ENCODE assay signal across 15 cellular contexts in the genomic region with DNA sequence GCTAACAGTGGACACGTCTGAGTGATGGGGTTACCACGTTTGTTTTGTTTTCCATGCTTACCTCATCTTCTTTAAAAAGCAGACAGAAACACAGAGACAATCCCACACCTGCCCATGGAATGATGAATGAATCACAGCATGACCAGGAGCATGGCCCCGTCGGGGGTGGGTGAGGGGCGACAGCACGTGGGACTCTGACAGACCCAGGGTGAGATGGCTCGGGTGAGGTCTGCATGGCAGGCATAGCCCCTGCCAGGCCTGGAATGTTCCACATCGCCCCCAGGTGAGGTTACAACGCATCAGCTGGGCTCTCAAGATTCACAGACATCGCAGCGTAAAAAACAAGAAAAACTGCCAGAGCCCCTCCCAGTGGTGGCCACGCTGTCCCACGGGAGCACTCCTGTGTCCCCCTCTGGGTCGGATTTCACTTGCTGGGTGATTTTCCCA. TPM values are rescaled to one million over a fixed set of nuclear protein-coding genes. Genes with fewer than 3 reads are reported as not detected.
DNase-seq lines count a peak whose midpoint lies in the region; ATAC-seq, FAIRE-seq and TF ChIP-seq lines count a peak whose summit lies in the region.
"Had no signal": no experiment of that assay in that cellular context is flagged by ENCODE, and none has a peak within 500 bp of the region (broad histone marks: within the 10 kb centered on the region; RNA-seq: fewer than 3 reads in every experiment).

No MANE protein-coding gene starts in this region.

- peak; percentile 9; the same call in 1 of the 2 replicates for TF ChIP-seq CTCF in BE2C (IDR thresholded peaks at IDR 0.05; ENCODE audit: low read depth, low read length)
- TF ChIP-seq CTCF in Caco-2 (IDR thresholded peaks at IDR 0.05; ENCODE audit: insufficient read depth in 1 of 2, low read depth in 1 of 2, low read length in 1 of 2, severe bottlenecking in 1 of 2, unreplicated experiment in 1 of 2): no peak
- TF ChIP-seq CTCF in WTC11 (IDR thresholded peaks at IDR 0.05): no peak

- POLR2A ChIA-PET in Caco-2 (lab: Charles Lee) (interaction anchor here (1.0 to 3.3 kb wide), 3 partner anchors 18 to 22 kb away, joined by 3 to 38 read pairs (median 6); partner anchors contain the start of gene SLC7A5), WTC11 (lab: Charles Lee) (interaction anchor here (1.7 to 2.8 kb wide), 2 partner anchors 19 to 72 kb away, joined by 13 to 15 read pairs; partner anchors contain the start of gene SLC7A5)

- no peak for FAIRE-seq in frontal cortex (lab: Jason Lieb, UNC)
- FAIRE-seq: D721Med had no signal

- no peak for ATAC-seq in WTC11
- no peak for ATAC-seq in HG03045 (IDR thresholded peaks at IDR 0.05; ENCODE audit: unreplicated experiment)
- ATAC-seq: Right ventricle myocardium inferior had no signal

- H3K27ac Mint-ChIP-seq in Caco-2 (ENCODE audit: unreplicated experiment) (peak overlapping the region; percentile 99), WTC11 (peak overlapping the region; percentile 32; the same call in 1 of the 2 replicates)

- CTCF ChIA-PET in Caco-2 (lab: Charles Lee) (interaction anchor here (2.3 to 5.4 kb wide), 2 partner anchors 19 to 72 kb away, joined by 15 to 106 read pairs; partner anchors contain the start of gene SLC7A5), WTC11 (lab: Charles Lee) (interaction anchor here (0.9 to 10.4 kb wide), 7 partner anchors 12 to 82 kb away, joined by 4 to 234 read pairs (median 12); partner anchors contain the start of gene SLC7A5)

- BruUV-seq in Caco-2 (replicated peaks; lab: Mats Ljungman, UMichigan): no TSS peak

- no peaks in the 10 kb centered on the region for H3K27me3 ChIP-seq in BE2C
- H3K27me3 ChIP-seq in Caco-2 (replicated peaks; ENCODE audit: control insufficient read depth, insufficient read depth, low read length): no peaks in the 10 kb centered on the region
- H3K27me3 ChIP-seq: MG63, tibial nerve had no signal

- DNase-seq in BE2C (no peak), Caco-2 (no peak), WTC11 (ENCODE audit: low spot score) (no peak), kidney tubule cell (ENCODE audit: low spot score) (peak; percentile 87), hypothalamus (lab: John Stamatoyannopoulos, UW) (no peak), NCI-H510A (lab: John Stamatoyannopoulos, UW) (no peak), frontal cortex (ENCODE audit: low spot score in 2 of 2) (no peak)
- DNase-seq: dorsolateral prefrontal cortex, foreskin fibroblast had no signal

- H3K9me3 ChIP-seq in BE2C: no peaks in the 10 kb centered on the region
- H3K9me3 ChIP-seq in Caco-2: no peaks in the 10 kb centered on the region
- H3K9me3 ChIP-seq: MG63, tibial nerve had no signal

- H3K27me3 Mint-ChIP-seq in Caco-2 (ENCODE audit: insufficient read depth, unreplicated experiment) (no peaks in the 10 kb centered on the region), WTC11 (ENCODE audit: low read depth) (no peaks in the 10 kb centered on the region)

- peaks cover 80% of the 10 kb centered on the region for H3K36me3 ChIP-seq in BE2C
- 0 out of 2 replicates have a peak, but pooled peaks cover 4% of the 10 kb centered on the region for H3K36me3 ChIP-seq in Caco-2 (ENCODE audit: control insufficient read depth, insufficient read depth, low read length)

- H3K4me1 Mint-ChIP-seq in Caco-2 (ENCODE audit: low read depth, unreplicated experiment) (peaks cover 43% of the 10 kb centered on the region), WTC11 (peaks cover 34% of the 10 kb centered on the region)

- H3K4me3 ChIP-seq in BE2C (ENCODE audit: low read depth, low read length) (no peak overlapping the region), Caco-2 (ENCODE audit: low read depth, low read length) (no peak overlapping the region)
- H3K4me3 ChIP-seq: MG63, tibial nerve had no signal

- peaks cover 100% of the 10 kb centered on the region for H3K36me3 Mint-ChIP-seq in Caco-2 (ENCODE audit: insufficient read depth, unreplicated experiment)
- peaks cover 7% of the 10 kb centered on the region; the same call in 1 of the 2 replicates for H3K36me3 Mint-ChIP-seq in WTC11

- no peaks in the 10 kb centered on the region for H3K9me3 Mint-ChIP-seq in Caco-2 (ENCODE audit: unreplicated experiment)
- H3K9me3 Mint-ChIP-seq in WTC11: no peaks in the 10 kb centered on the region
- H3K9me3 Mint-ChIP-seq: neural crest cell had no signal

- H3K4me3 Mint-ChIP-seq in Caco-2 (ENCODE audit: unreplicated experiment) (no peak overlapping the region), WTC11 (no peak overlapping the region)
- H3K4me3 Mint-ChIP-seq: neural crest cell had no signal

- intact Hi-C loops in Caco-2 (cut with micrococcal nuclease; ENCODE audit: unreplicated experiment): loop anchor here (2.0 to 5.0 kb wide), 2 partner anchors 72 to 96 kb away; no protein-coding TSS in a partner anchor

- H3K4me1 ChIP-seq in BE2C (peaks cover 52% of the 10 kb centered on the region), Caco-2 (peaks cover 63% of the 10 kb centered on the region)

TF ChIP-seq in WTC11, 78 proteins besides CTCF, POLR2A, EP300 and RAD21:
- TF ChIP-seq GTF2I (CRISPR knock-in tag; conservative IDR thresholded peaks at IDR 0.05) (no peak), ERG (CRISPR knock-in tag; IDR thresholded peaks at IDR 0.05) (no peak), ETV6 (CRISPR knock-in tag; IDR thresholded peaks at IDR 0.05) (no peak), PREB (CRISPR knock-in tag; IDR thresholded peaks at IDR 0.05; ENCODE audit: borderline replicate concordance) (no peak), NFATC4 (CRISPR knock-in tag; IDR thresholded peaks at IDR 0.05) (no peak), SMAD3 (CRISPR knock-in tag; IDR thresholded peaks at IDR 0.05; ENCODE audit: borderline replicate concordance) (no peak), CBFB (CRISPR knock-in tag; IDR thresholded peaks at IDR 0.05; ENCODE audit: low read depth) (no peak), ZNF138 (CRISPR knock-in tag; conservative IDR thresholded peaks at IDR 0.05) (no peak), JUN (CRISPR knock-in tag; IDR thresholded peaks at IDR 0.05) (no peak), IRF2 (CRISPR knock-in tag; IDR thresholded peaks at IDR 0.05; ENCODE audit: borderline replicate concordance, low read depth) (no peak), ZNF671 (CRISPR knock-in tag; IDR thresholded peaks at IDR 0.05) (no peak), ZNF232 (CRISPR knock-in tag; IDR thresholded peaks at IDR 0.05) (no peak)
- TF ChIP-seq, protein P1, sequence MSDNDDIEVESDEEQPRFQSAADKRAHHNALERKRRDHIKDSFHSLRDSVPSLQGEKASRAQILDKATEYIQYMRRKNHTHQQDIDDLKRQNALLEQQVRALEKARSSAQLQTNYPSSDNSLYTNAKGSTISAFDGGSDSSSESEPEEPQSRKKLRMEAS (CRISPR knock-in tag; IDR thresholded peaks at IDR 0.05): no peak
- TF ChIP-seq, protein P2, sequence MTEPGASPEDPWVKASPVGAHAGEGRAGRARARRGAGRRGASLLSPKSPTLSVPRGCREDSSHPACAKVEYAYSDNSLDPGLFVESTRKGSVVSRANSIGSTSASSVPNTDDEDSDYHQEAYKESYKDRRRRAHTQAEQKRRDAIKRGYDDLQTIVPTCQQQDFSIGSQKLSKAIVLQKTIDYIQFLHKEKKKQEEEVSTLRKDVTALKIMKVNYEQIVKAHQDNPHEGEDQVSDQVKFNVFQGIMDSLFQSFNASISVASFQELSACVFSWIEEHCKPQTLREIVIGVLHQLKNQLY (CRISPR knock-in tag; IDR thresholded peaks at IDR 0.05): no peak
- TF ChIP-seq, protein P3, sequence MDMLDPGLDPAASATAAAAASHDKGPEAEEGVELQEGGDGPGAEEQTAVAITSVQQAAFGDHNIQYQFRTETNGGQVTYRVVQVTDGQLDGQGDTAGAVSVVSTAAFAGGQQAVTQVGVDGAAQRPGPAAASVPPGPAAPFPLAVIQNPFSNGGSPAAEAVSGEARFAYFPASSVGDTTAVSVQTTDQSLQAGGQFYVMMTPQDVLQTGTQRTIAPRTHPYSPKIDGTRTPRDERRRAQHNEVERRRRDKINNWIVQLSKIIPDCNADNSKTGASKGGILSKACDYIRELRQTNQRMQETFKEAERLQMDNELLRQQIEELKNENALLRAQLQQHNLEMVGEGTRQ (CRISPR knock-in tag; IDR thresholded peaks at IDR 0.05): no peak
TF ChIP-seq in WTC11: peak in this region for 0.

RNA-seq across cellular contexts. Expression of gene SLC7A5, which starts 18.1 kb away (rescaled TPM):
- polyA plus RNA-seq in BE2C (2012; ENCODE audit: insufficient read depth, insufficient read length, low read depth): 258 TPM
- total RNA-seq in Caco-2 (2022): 495 and 534 TPM in 2 replicates
- total RNA-seq in WTC11 (2021): 105 to 197 TPM (median 107 TPM) in 3 replicates
- 13.9 TPM for total RNA-seq in frontal cortex
